ENCODE assay signal across 16 cellular contexts in genomic region chr5:34897646-34898045, GRCh38. TPM values are rescaled to one million over a fixed set of nuclear protein-coding genes. Genes with fewer than 3 reads are reported as not detected.
"Had no signal": no experiment of that assay in that cellular context is flagged by ENCODE, and none has a peak within 500 bp of the region (broad histone marks: within the 10 kb centered on the region; RNA-seq: fewer than 3 reads in every experiment).

No MANE protein-coding gene starts in this region.

- H3K27me3 ChIP-seq: heart left ventricle, right lobe of liver, suprapubic skin, thyroid gland had no signal

- H3K4me1 Mint-ChIP-seq: naive thymus-derived CD4-positive, alpha-beta T cell; stimulated activated effector memory CD8-positive, alpha-beta T cell treated with anti-CD3 and anti-CD28 coated beads, Interleukin-12 subunit alpha, Interleukin-12 subunit beta, amount 100 ng/mL, for 72 hours had no signal

- H3K27ac Mint-ChIP-seq: dendritic cell treated with granulocyte-macrophage colony-stimulating factor and Interleukin-4, amounts not matched to agents 40 ng/mL and 50 ng/mL, for 4 days; effector memory CD8-positive, alpha-beta T cell; naive thymus-derived CD4-positive, alpha-beta T cell; nephron progenitor cell; stimulated activated effector memory CD8-positive, alpha-beta T cell treated with anti-CD3 and anti-CD28 coated beads, Interleukin-12 subunit alpha, Interleukin-12 subunit beta, amount 100 ng/mL, for 72 hours; type B pancreatic cell had no signal

- H3K9me3 Mint-ChIP-seq: dendritic cell treated with granulocyte-macrophage colony-stimulating factor and Interleukin-4, amounts not matched to agents 40 ng/mL and 50 ng/mL, for 4 days; effector memory CD8-positive, alpha-beta T cell; naive thymus-derived CD4-positive, alpha-beta T cell; nephron progenitor cell; stimulated activated effector memory CD8-positive, alpha-beta T cell treated with anti-CD3 and anti-CD28 coated beads, Interleukin-12 subunit alpha, Interleukin-12 subunit beta, amount 100 ng/mL, for 72 hours; type B pancreatic cell had no signal

- H3K4me1 ChIP-seq: heart left ventricle, psoas muscle, right lobe of liver, suprapubic skin, thyroid gland had no signal

- H3K36me3 Mint-ChIP-seq: type B pancreatic cell had no signal

- H3K36me3 ChIP-seq: right lobe of liver, thyroid gland had no signal

- H3K27ac ChIP-seq: heart left ventricle, psoas muscle, right lobe of liver, suprapubic skin, thyroid gland had no signal

- H3K9me3 ChIP-seq: heart left ventricle, psoas muscle, right lobe of liver, suprapubic skin, thyroid gland had no signal

- H3K27me3 Mint-ChIP-seq: dendritic cell treated with granulocyte-macrophage colony-stimulating factor and Interleukin-4, amounts not matched to agents 40 ng/mL and 50 ng/mL, for 4 days; effector memory CD8-positive, alpha-beta T cell; naive thymus-derived CD4-positive, alpha-beta T cell; type B pancreatic cell had no signal

- H3K4me3 Mint-ChIP-seq: dendritic cell treated with granulocyte-macrophage colony-stimulating factor and Interleukin-4, amounts not matched to agents 40 ng/mL and 50 ng/mL, for 4 days; effector memory CD8-positive, alpha-beta T cell; naive thymus-derived CD4-positive, alpha-beta T cell; nephron progenitor cell; stimulated activated effector memory CD8-positive, alpha-beta T cell treated with anti-CD3 and anti-CD28 coated beads, Interleukin-12 subunit alpha, Interleukin-12 subunit beta, amount 100 ng/mL, for 72 hours; type B pancreatic cell had no signal

- FAIRE-seq: frontal cortex had no signal

- H3K4me3 ChIP-seq: heart left ventricle, lung, psoas muscle, right lobe of liver, suprapubic skin, thyroid gland had no signal

RNA-seq across cellular contexts. Expression of gene TTC23L, which starts 58.7 kb away (rescaled TPM):
- total RNA-seq: epithelial cell of proximal tubule, left ventricle myocardium superior, omental fat pad, psoas muscle had no signal
- polyA plus RNA-seq: naive thymus-derived CD4-positive, alpha-beta T cell had no signal
